2 cellular contexts compared by ENCODE assay signal in the genomic region with DNA sequence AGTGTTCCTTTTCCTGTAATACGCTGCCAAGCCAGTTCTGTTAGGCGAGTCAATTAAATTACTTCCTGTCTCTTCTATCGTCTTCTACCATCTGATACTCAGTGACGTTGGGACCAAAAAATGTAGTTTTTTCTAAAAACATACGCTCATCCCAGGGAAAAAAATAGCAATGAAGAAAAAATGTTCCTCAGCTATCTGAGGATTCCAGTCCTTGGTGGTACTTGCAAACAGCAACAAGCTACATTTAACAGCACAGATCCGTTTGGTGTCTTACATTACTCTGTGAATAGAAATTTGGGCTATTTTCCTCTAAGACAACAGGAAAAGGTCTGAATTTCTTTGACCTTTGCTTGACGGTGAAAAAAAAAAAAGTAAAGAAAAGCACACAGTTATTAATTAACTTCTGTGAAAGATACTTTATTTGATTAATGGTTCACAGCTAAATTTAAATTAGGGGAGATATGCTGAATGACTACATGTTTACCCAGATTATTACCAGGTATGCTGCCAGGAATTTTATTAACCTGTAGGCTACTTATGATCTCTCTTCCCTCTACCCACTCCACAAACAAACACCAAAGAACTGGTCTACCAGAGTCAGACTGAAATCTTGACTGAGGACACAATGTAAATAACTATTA.
A peak's percentile ranks its signal among the peaks of the same experiment; 100 is the strongest.
TF ChIP-seq lines count a peak whose summit lies in the region.

No MANE protein-coding gene starts in this region.

TF ChIP-seq in liver, 16 proteins besides CTCF, POLR2A, EP300 and RAD21 (continued from another document):
- TF ChIP-seq FOXA1 (IDR thresholded peaks at IDR 0.05): no peak
- TF ChIP-seq, protein P1, sequence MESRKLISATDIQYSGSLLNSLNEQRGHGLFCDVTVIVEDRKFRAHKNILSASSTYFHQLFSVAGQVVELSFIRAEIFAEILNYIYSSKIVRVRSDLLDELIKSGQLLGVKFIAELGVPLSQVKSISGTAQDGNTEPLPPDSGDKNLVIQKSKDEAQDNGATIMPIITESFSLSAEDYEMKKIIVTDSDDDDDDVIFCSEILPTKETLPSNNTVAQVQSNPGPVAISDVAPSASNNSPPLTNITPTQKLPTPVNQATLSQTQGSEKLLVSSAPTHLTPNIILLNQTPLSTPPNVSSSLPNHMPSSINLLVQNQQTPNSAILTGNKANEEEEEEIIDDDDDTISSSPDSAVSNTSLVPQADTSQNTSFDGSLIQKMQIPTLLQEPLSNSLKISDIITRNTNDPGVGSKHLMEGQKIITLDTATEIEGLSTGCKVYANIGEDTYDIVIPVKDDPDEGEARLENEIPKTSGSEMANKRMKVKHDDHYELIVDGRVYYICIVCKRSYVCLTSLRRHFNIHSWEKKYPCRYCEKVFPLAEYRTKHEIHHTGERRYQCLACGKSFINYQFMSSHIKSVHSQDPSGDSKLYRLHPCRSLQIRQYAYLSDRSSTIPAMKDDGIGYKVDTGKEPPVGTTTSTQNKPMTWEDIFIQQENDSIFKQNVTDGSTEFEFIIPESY (IDR thresholded peaks at IDR 0.05): no peak
- peak; percentile 34 for TF ChIP-seq FOXA2 (IDR thresholded peaks at IDR 0.05)
- TF ChIP-seq SP1 (IDR thresholded peaks at IDR 0.05): peak; percentile 32
- peak; percentile 41 for TF ChIP-seq REST (IDR thresholded peaks at IDR 0.05)
- peak; percentile 24 to 25 for TF ChIP-seq HNF4A (conservative IDR thresholded peaks at IDR 0.05)
- TF ChIP-seq RXRA (IDR thresholded peaks at IDR 0.05): peak in 1 of 2 donors; percentile 40
- no peak for TF ChIP-seq HNF4G (IDR thresholded peaks at IDR 0.05)

TF ChIP-seq in HepG2, 621 proteins besides CTCF, POLR2A, EP300 and RAD21:
- TF ChIP-seq, protein P2, sequence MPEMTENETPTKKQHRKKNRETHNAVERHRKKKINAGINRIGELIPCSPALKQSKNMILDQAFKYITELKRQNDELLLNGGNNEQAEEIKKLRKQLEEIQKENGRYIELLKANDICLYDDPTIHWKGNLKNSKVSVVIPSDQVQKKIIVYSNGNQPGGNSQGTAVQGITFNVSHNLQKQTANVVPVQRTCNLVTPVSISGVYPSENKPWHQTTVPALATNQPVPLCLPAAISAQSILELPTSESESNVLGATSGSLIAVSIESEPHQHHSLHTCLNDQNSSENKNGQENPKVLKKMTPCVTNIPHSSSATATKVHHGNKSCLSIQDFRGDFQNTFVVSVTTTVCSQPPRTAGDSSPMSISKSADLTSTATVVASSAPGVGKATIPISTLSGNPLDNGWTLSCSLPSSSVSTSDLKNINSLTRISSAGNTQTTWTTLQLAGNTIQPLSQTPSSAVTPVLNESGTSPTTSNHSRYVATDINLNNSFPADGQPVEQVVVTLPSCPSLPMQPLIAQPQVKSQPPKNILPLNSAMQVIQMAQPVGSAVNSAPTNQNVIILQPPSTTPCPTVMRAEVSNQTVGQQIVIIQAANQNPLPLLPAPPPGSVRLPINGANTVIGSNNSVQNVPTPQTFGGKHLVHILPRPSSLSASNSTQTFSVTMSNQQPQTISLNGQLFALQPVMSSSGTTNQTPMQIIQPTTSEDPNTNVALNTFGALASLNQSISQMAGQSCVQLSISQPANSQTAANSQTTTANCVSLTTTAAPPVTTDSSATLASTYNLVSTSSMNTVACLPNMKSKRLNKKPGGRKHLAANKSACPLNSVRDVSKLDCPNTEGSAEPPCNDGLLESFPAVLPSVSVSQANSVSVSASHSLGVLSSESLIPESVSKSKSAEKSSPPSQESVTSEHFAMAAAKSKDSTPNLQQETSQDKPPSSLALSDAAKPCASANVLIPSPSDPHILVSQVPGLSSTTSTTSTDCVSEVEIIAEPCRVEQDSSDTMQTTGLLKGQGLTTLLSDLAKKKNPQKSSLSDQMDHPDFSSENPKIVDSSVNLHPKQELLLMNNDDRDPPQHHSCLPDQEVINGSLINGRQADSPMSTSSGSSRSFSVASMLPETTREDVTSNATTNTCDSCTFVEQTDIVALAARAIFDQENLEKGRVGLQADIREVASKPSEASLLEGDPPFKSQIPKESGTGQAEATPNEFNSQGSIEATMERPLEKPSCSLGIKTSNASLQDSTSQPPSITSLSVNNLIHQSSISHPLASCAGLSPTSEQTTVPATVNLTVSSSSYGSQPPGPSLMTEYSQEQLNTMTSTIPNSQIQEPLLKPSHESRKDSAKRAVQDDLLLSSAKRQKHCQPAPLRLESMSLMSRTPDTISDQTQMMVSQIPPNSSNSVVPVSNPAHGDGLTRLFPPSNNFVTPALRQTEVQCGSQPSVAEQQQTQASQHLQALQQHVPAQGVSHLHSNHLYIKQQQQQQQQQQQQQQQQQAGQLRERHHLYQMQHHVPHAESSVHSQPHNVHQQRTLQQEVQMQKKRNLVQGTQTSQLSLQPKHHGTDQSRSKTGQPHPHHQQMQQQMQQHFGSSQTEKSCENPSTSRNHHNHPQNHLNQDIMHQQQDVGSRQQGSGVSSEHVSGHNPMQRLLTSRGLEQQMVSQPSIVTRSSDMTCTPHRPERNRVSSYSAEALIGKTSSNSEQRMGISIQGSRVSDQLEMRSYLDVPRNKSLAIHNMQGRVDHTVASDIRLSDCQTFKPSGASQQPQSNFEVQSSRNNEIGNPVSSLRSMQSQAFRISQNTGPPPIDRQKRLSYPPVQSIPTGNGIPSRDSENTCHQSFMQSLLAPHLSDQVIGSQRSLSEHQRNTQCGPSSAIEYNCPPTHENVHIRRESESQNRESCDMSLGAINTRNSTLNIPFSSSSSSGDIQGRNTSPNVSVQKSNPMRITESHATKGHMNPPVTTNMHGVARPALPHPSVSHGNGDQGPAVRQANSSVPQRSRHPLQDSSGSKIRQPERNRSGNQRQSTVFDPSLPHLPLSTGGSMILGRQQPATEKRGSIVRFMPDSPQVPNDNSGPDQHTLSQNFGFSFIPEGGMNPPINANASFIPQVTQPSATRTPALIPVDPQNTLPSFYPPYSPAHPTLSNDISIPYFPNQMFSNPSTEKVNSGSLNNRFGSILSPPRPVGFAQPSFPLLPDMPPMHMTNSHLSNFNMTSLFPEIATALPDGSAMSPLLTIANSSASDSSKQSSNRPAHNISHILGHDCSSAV (CRISPR knock-in tag; IDR thresholded peaks at IDR 0.05; ENCODE audit: borderline replicate concordance): no peak
- no peak for TF ChIP-seq ZNF33A (CRISPR knock-in tag; IDR thresholded peaks at IDR 0.05; ENCODE audit: borderline replicate concordance)
- TF ChIP-seq ZNF660 (CRISPR knock-in tag; IDR thresholded peaks at IDR 0.05; ENCODE audit: borderline replicate concordance, low read depth): no peak
- TF ChIP-seq, protein P3, sequence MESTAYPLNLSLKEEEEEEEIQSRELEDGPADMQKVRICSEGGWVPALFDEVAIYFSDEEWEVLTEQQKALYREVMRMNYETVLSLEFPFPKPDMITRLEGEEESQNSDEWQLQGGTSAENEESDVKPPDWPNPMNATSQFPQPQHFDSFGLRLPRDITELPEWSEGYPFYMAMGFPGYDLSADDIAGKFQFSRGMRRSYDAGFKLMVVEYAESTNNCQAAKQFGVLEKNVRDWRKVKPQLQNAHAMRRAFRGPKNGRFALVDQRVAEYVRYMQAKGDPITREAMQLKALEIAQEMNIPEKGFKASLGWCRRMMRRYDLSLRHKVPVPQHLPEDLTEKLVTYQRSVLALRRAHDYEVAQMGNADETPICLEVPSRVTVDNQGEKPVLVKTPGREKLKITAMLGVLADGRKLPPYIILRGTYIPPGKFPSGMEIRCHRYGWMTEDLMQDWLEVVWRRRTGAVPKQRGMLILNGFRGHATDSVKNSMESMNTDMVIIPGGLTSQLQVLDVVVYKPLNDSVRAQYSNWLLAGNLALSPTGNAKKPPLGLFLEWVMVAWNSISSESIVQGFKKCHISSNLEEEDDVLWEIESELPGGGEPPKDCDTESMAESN (CRISPR knock-in tag; conservative IDR thresholded peaks at IDR 0.05): no peak
- no peak for TF ChIP-seq KLF11 (CRISPR knock-in tag; IDR thresholded peaks at IDR 0.05)
- TF ChIP-seq NBN (conservative IDR thresholded peaks at IDR 0.05): no peak
